13 cellular contexts compared by ENCODE assay signal in the genomic region with DNA sequence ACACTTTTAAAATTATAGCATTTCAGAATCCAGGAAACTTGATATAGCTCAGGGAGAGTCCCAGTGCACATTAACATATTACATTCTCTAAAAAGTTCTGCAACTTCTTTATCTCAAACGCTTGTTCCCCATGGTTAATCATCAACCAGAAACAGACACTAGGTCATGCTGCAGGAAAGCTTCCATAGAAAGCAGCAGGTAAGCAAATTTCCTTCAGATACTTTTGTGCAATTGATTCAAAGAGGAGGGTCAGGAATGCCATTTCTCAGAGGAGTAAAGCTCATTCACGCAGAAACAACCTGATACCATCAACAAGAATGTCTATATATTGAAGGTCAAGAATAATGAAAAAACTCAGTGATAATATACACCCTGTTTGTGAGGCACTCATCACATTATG.
DNase-seq lines count a peak whose midpoint lies in the region; ATAC-seq and TF ChIP-seq lines count a peak whose summit lies in the region.
"Had no signal": no experiment of that assay in that cellular context is flagged by ENCODE, and none has a peak within 500 bp of the region (broad histone marks: within the 10 kb centered on the region; RNA-seq: fewer than 3 reads in every experiment).

No MANE protein-coding gene starts in this region.

- H3K27me3 ChIP-seq in BLaER1: no peaks in the 10 kb centered on the region
- no peaks in the 10 kb centered on the region for H3K27me3 ChIP-seq in liver (ENCODE audit: control insufficient read depth in 4 of 4, insufficient read depth in 4 of 4, low read length in 3 of 4)
- H3K27me3 ChIP-seq: BE2C had no signal

- H3K9me3 Mint-ChIP-seq in activated T-helper 2 cell treated with anti-CD3 and anti-CD28 coated beads, Interferon-gamma antibody, Interleukin-2, Interleukin-4, amounts not matched to agents 10 μg/mL and 5 μg/mL and 100 μg/mL, durations not matched to agents 14 hours and 24 hours and 36 hours: no peaks in the 10 kb centered on the region
- H3K9me3 Mint-ChIP-seq in T-cell: no peaks in the 10 kb centered on the region
- H3K9me3 Mint-ChIP-seq in WTC11: 0 out of 2 replicates have a peak, but pooled peaks cover 4% of the 10 kb centered on the region
- H3K9me3 Mint-ChIP-seq: activated naive CD4-positive, alpha-beta T cell treated with anti-CD3 and anti-CD28 coated beads for 36 hours; effector memory CD8-positive, alpha-beta T cell had no signal

- H3K4me3 ChIP-seq in BLaER1 (no peak overlapping the region), liver (ENCODE audit: low read depth in 1 of 3, low read length in 3 of 3) (no peak overlapping the region)

- no peak overlapping the region for H3K4me3 Mint-ChIP-seq in activated T-helper 2 cell treated with anti-CD3 and anti-CD28 coated beads, Interferon-gamma antibody, Interleukin-2, Interleukin-4, amounts not matched to agents 10 μg/mL and 5 μg/mL and 100 μg/mL, durations not matched to agents 14 hours and 24 hours and 36 hours (ENCODE audit: low read depth)
- H3K4me3 Mint-ChIP-seq in T-cell (no peak overlapping the region), WTC11 (no peak overlapping the region)
- H3K4me3 Mint-ChIP-seq: activated naive CD4-positive, alpha-beta T cell treated with anti-CD3 and anti-CD28 coated beads for 36 hours had no signal

- 19% methylated on average over 2 of the region's 2 CpGs for WGBS in liver

- H3K9me3 ChIP-seq in BLaER1: no peaks in the 10 kb centered on the region
- no peaks in the 10 kb centered on the region for H3K9me3 ChIP-seq in liver (ENCODE audit: control insufficient read depth in 4 of 4, low read length in 3 of 4)
- H3K9me3 ChIP-seq: BE2C, SK-N-SH had no signal

- H3K9ac ChIP-seq in BLaER1: no peak overlapping the region
- no peak overlapping the region for H3K9ac ChIP-seq in liver (ENCODE audit: low read depth in 1 of 2, low read length in 2 of 2)
- H3K9ac ChIP-seq: SK-N-SH had no signal

- TF ChIP-seq RAD21 in liver (IDR thresholded peaks at IDR 0.05): peak in 1 of 2 donors; percentile 12

- H3K27me3 Mint-ChIP-seq in activated T-helper 2 cell treated with anti-CD3 and anti-CD28 coated beads, Interferon-gamma antibody, Interleukin-2, Interleukin-4, amounts not matched to agents 10 μg/mL and 5 μg/mL and 100 μg/mL, durations not matched to agents 14 hours and 24 hours and 36 hours (ENCODE audit: low read depth): no peaks in the 10 kb centered on the region
- H3K27me3 Mint-ChIP-seq in T-cell (no peaks in the 10 kb centered on the region), WTC11 (ENCODE audit: low read depth) (no peaks in the 10 kb centered on the region)

- H3K27ac ChIP-seq in BLaER1 (no peak overlapping the region), liver (ENCODE audit: low read depth in 1 of 2, low read length in 2 of 2) (peak overlapping the region; percentile 76 to 80)

- POLR2A ChIA-PET in T-cell (lab: Charles Lee) (interaction anchor here in 1 of 2 donors (0.5 to 0.6 kb wide), 2 partner anchors 177 to 352 kb away, joined by 4 to 8 read pairs; no protein-coding TSS in a partner anchor), WTC11 (lab: Charles Lee) (no interaction called here)

- DNase-seq in activated T-helper 2 cell treated with anti-CD3 and anti-CD28 coated beads, Interferon-gamma antibody, Interleukin-2, Interleukin-4, amounts not matched to agents 10 μg/mL and 5 μg/mL and 100 μg/mL, durations not matched to agents 14 hours and 24 hours and 36 hours (ENCODE audit: low spot score): no peak
- no peak for DNase-seq in T-cell
- DNase-seq in WTC11 (ENCODE audit: low spot score): no peak
- DNase-seq in activated CD4-positive, alpha-beta T cell treated with anti-CD3 and anti-CD28 coated beads, Interleukin-2, amount 50 U/mL, for 48 hours: no peak
- DNase-seq: DMS79 treated with DMSO at 0.1 percent for 48 hours, SK-N-SH had no signal

- H3K4me1 ChIP-seq in BLaER1 (peaks cover 46% of the 10 kb centered on the region), liver (ENCODE audit: control insufficient read depth in 4 of 4, insufficient read depth in 4 of 4, low read length in 3 of 4) (peaks cover 23 to 69% (median 57%) of the 10 kb centered on the region in 4 donors)

- peaks cover 38% of the 10 kb centered on the region for H3K4me1 Mint-ChIP-seq in activated T-helper 2 cell treated with anti-CD3 and anti-CD28 coated beads, Interferon-gamma antibody, Interleukin-2, Interleukin-4, amounts not matched to agents 10 μg/mL and 5 μg/mL and 100 μg/mL, durations not matched to agents 14 hours and 24 hours and 36 hours (ENCODE audit: low read depth)
- H3K4me1 Mint-ChIP-seq in T-cell: peaks cover 10 to 29% (median 25%) of the 10 kb centered on the region in 3 donors
- peaks cover 36% of the 10 kb centered on the region for H3K4me1 Mint-ChIP-seq in WTC11

- TF ChIP-seq CTCF in liver (IDR thresholded peaks at IDR 0.05; ENCODE audit: low read depth, low read length, missing input control) (no peak), WTC11 (IDR thresholded peaks at IDR 0.05) (no peak)

- intact Hi-C loops in activated T-helper 2 cell treated with anti-CD3 and anti-CD28 coated beads, Interferon-gamma antibody, Interleukin-2, Interleukin-4, amounts not matched to agents 10 μg/mL and 5 μg/mL and 100 μg/mL, durations not matched to agents 14 hours and 24 hours and 36 hours (cut with micrococcal nuclease): no loop called here

- peak overlapping the region; percentile 56 for H3K4me2 ChIP-seq in BLaER1
- H3K4me2 ChIP-seq: SK-N-SH had no signal

- peak overlapping the region; percentile 31 for H3K27ac Mint-ChIP-seq in activated T-helper 2 cell treated with anti-CD3 and anti-CD28 coated beads, Interferon-gamma antibody, Interleukin-2, Interleukin-4, amounts not matched to agents 10 μg/mL and 5 μg/mL and 100 μg/mL, durations not matched to agents 14 hours and 24 hours and 36 hours
- H3K27ac Mint-ChIP-seq in T-cell (no peak overlapping the region), WTC11 (no peak overlapping the region)
- H3K27ac Mint-ChIP-seq: effector memory CD8-positive, alpha-beta T cell had no signal

- H4K20me1 ChIP-seq in BLaER1: no peaks in the 10 kb centered on the region

- H3K36me3 ChIP-seq in BLaER1: no peaks in the 10 kb centered on the region
- H3K36me3 ChIP-seq in liver (ENCODE audit: control insufficient read depth in 4 of 4, insufficient read depth in 3 of 4, low read depth in 1 of 4, low read length in 3 of 4): no peaks in the 10 kb centered on the region
- H3K36me3 ChIP-seq: BE2C had no signal

- H3K36me3 Mint-ChIP-seq in activated T-helper 2 cell treated with anti-CD3 and anti-CD28 coated beads, Interferon-gamma antibody, Interleukin-2, Interleukin-4, amounts not matched to agents 10 μg/mL and 5 μg/mL and 100 μg/mL, durations not matched to agents 14 hours and 24 hours and 36 hours (ENCODE audit: low read depth): no peaks in the 10 kb centered on the region
- H3K36me3 Mint-ChIP-seq in T-cell: no peaks in the 10 kb centered on the region
- H3K36me3 Mint-ChIP-seq in WTC11: no peaks in the 10 kb centered on the region

- peak; percentile 2 for ATAC-seq in GM21390 (IDR thresholded peaks at IDR 0.05; ENCODE audit: unreplicated experiment)
- ATAC-seq in GM19455 (IDR thresholded peaks at IDR 0.05; ENCODE audit: unreplicated experiment): no peak
- ATAC-seq in T-cell (replicated peaks in 1 of 4): no peak
- no peak for ATAC-seq in WTC11

- CTCF ChIA-PET in T-cell (lab: Charles Lee): interaction anchor here in 1 of 2 donors (0.6 to 0.7 kb wide), 2 partner anchors 310 to 560 kb away, joined by 3 to 4 read pairs; no protein-coding TSS in a partner anchor
- CTCF ChIA-PET in WTC11 (lab: Charles Lee): interaction anchor here (1.2 to 1.7 kb wide), 3 partner anchors 9 to 13 kb away, joined by 4 to 5 read pairs (median 4); no protein-coding TSS in a partner anchor

TF ChIP-seq in liver, 16 proteins besides CTCF, POLR2A, EP300 and RAD21:
- TF ChIP-seq FOXA1 (IDR thresholded peaks at IDR 0.05): no peak
- peak; percentile 51 for TF ChIP-seq SP1 (IDR thresholded peaks at IDR 0.05)
- peak; percentile 12 for TF ChIP-seq FOXA2 (IDR thresholded peaks at IDR 0.05)
- TF ChIP-seq HNF4G (IDR thresholded peaks at IDR 0.05): no peak
- TF ChIP-seq HNF4A (conservative IDR thresholded peaks at IDR 0.05): peak in 1 of 2 donors; percentile 28
- TF ChIP-seq MAX (IDR thresholded peaks at IDR 0.05): peak; percentile 42
- peak in 1 of 2 donors; percentile 59 for TF ChIP-seq JUND (IDR thresholded peaks at IDR 0.05)
- peak in 1 of 2 donors; percentile 44 for TF ChIP-seq RXRA (IDR thresholded peaks at IDR 0.05)
- TF ChIP-seq NR2F2 (IDR thresholded peaks at IDR 0.05): no peak
- peak; percentile 48 for TF ChIP-seq YY1 (IDR thresholded peaks at IDR 0.05)

TF ChIP-seq in WTC11, 78 proteins besides CTCF, POLR2A, EP300 and RAD21:
- TF ChIP-seq RORB (CRISPR knock-in tag; IDR thresholded peaks at IDR 0.05) (no peak), ELF4 (CRISPR knock-in tag; IDR thresholded peaks at IDR 0.05; ENCODE audit: low read depth) (no peak)
